ENCODE assay signal across 14 cellular contexts in genomic region chrX:86829786-86830185, GRCh38.
DNase-seq lines count a peak whose midpoint lies in the region; ATAC-seq, FAIRE-seq and TF ChIP-seq lines count a peak whose summit lies in the region.
"Had no signal": no experiment of that assay in that cellular context is flagged by ENCODE, and none has a peak within 500 bp of the region (broad histone marks: within the 10 kb centered on the region; RNA-seq: fewer than 3 reads in every experiment).

No MANE protein-coding gene starts in this region.

- no peak overlapping the region for H4K91ac ChIP-seq in H1 (replicated peaks; ENCODE audit: insufficient read length, low read length)

- no peaks in the 10 kb centered on the region for H3K27me3 Mint-ChIP-seq in mesothelial cell of epicardium (ENCODE audit: low read depth)
- H3K27me3 Mint-ChIP-seq: CD8-positive, alpha-beta memory T cell had no signal

- POLR2A ChIA-PET in H1 (lab: Charles Lee; ENCODE audit: partially characterized antibody) = no interaction called here

- H3K4me1 ChIP-seq in H1 (replicated peaks in 1 of 4; ENCODE audit: control insufficient read depth in 3 of 4, insufficient read depth in 4 of 4, low read length in 3 of 4) = no peaks in the 10 kb centered on the region
- H3K4me1 ChIP-seq: BLaER1 had no signal

- H3K9me3 ChIP-seq in H1 (ENCODE audit: insufficient read depth in 2 of 2, low read depth in 1 of 2, low read length in 1 of 2) = no peaks in the 10 kb centered on the region

- H3K4me1 Mint-ChIP-seq in mesothelial cell of epicardium = peaks cover 20% of the 10 kb centered on the region
- H3K4me1 Mint-ChIP-seq: CD8-positive, alpha-beta memory T cell had no signal

- TF ChIP-seq RAD21 in H1 (IDR thresholded peaks at IDR 0.05 in 1 of 2, conservative IDR thresholded peaks at IDR 0.05 in 1 of 2; ENCODE audit: low read depth in 2 of 2, low read length in 2 of 2) = no peak

- peaks cover 4% of the 10 kb centered on the region for H3K9me3 Mint-ChIP-seq in mesothelial cell of epicardium

- no peak overlapping the region for H4K8ac ChIP-seq in H1 (ENCODE audit: extremely low read depth, insufficient read depth, low read length)

- no peaks in the 10 kb centered on the region for H4K20me1 ChIP-seq in H1 (replicated peaks in 1 of 2; ENCODE audit: control insufficient read depth in 1 of 2, insufficient read depth in 2 of 2, low read length in 2 of 2)
- H4K20me1 ChIP-seq: BLaER1 had no signal

- CTCF ChIA-PET in H1 (lab: Charles Lee; ENCODE audit: partially characterized antibody) = no interaction called here

- H2AK5ac ChIP-seq in H1 (ENCODE audit: low read depth, low read length) = no peak overlapping the region

- H3K4me3 ChIP-seq in LNCaP clone FGC (ENCODE audit: low read depth, low read length) = 0 out of 2 replicates have a peak overlapping the region, but pooled peaks have one; percentile 2
- H3K4me3 ChIP-seq in H1 (ENCODE audit: extremely low read depth in 1 of 4, insufficient read depth in 2 of 4, low read depth in 3 of 4, low read length in 4 of 4) = no peak overlapping the region
- H3K4me3 ChIP-seq: BLaER1 had no signal

- no peaks in the 10 kb centered on the region for H3K23me2 ChIP-seq in H1 (ENCODE audit: low read depth, low read length)

- H3K23ac ChIP-seq in H1 (ENCODE audit: insufficient read length) = no peak overlapping the region

- H3K36me3 Mint-ChIP-seq in mesothelial cell of epicardium = peaks cover 2% of the 10 kb centered on the region
- H3K36me3 Mint-ChIP-seq: CD8-positive, alpha-beta memory T cell had no signal

- no peak overlapping the region for H2BK120ac ChIP-seq in H1 (replicated peaks; ENCODE audit: low read depth, low read length)

- no peaks in the 10 kb centered on the region for H3K79me1 ChIP-seq in H1 (ENCODE audit: low read depth, low read length)

- no peak overlapping the region for H3K18ac ChIP-seq in H1 (ENCODE audit: extremely low read depth, low read length)

- H3K36me3 ChIP-seq in H1 (ENCODE audit: control insufficient read depth in 2 of 4, insufficient read depth in 4 of 4, low read length in 3 of 4) = no peaks in the 10 kb centered on the region
- H3K36me3 ChIP-seq: BLaER1 had no signal

- H3K4me2 ChIP-seq in H1 (ENCODE audit: insufficient read depth in 1 of 2, low read depth in 2 of 2, low read length in 2 of 2) = no peak overlapping the region
- H3K4me2 ChIP-seq: BLaER1 had no signal

- H2BK12ac ChIP-seq in H1 (ENCODE audit: low read depth, low read length) = no peak overlapping the region

- H4K5ac ChIP-seq in H1 (ENCODE audit: insufficient read length, low read depth, low read length) = no peak overlapping the region

- no peaks in the 10 kb centered on the region for H3K79me2 ChIP-seq in H1 (ENCODE audit: control insufficient read depth in 1 of 2, insufficient read depth in 2 of 2, low read length in 2 of 2)

- H3K9ac ChIP-seq in H1 (replicated peaks in 1 of 4; ENCODE audit: extremely low read depth in 1 of 4, low read depth in 3 of 4, low read length in 3 of 4) = no peak overlapping the region
- H3K9ac ChIP-seq: BLaER1 had no signal

- no peak overlapping the region for H3K56ac ChIP-seq in H1 (replicated peaks; ENCODE audit: insufficient read length, low read depth, low read length)

- no peak overlapping the region for H2BK5ac ChIP-seq in H1 (ENCODE audit: low read depth, low read length)

- no peak for ATAC-seq in HG02970 (IDR thresholded peaks at IDR 0.05; ENCODE audit: low FRiP score, unreplicated experiment)
- ATAC-seq: HCT116 had no signal

- TF ChIP-seq CTCF in LNCaP clone FGC (IDR thresholded peaks at IDR 0.05; ENCODE audit: control insufficient read depth, extremely low read depth, insufficient read depth) (no peak), H1 (IDR thresholded peaks at IDR 0.05; ENCODE audit: control extremely low read depth in 1 of 3, insufficient read depth in 1 of 3, low read depth in 1 of 3, low read length in 3 of 3) (no peak), mesothelial cell of epicardium (IDR thresholded peaks at IDR 0.05; ENCODE audit: unreplicated experiment) (no peak)

- no peak for TF ChIP-seq EP300 in H1 (IDR thresholded peaks at IDR 0.05; ENCODE audit: borderline replicate concordance in 1 of 2, low read depth in 2 of 2, low read length in 2 of 2)

- H3K14ac ChIP-seq in H1 (ENCODE audit: insufficient read length) = no peak overlapping the region

- H3K4ac ChIP-seq in H1 (replicated peaks; ENCODE audit: insufficient read length, low read depth, low read length) = no peak overlapping the region

- H3K27me3 ChIP-seq in H1 (replicated peaks in 1 of 4; ENCODE audit: control insufficient read depth in 3 of 4, extremely low read depth in 1 of 4, insufficient read depth in 3 of 4, low read length in 3 of 4) = no peaks in the 10 kb centered on the region

- H3K4me3 Mint-ChIP-seq in mesothelial cell of epicardium = no peak overlapping the region
- H3K4me3 Mint-ChIP-seq: CD8-positive, alpha-beta memory T cell had no signal

- peak overlapping the region; percentile 1 for H3K27ac Mint-ChIP-seq in mesothelial cell of epicardium
- H3K27ac Mint-ChIP-seq: CD8-positive, alpha-beta memory T cell had no signal

- peak; percentile 36 for FAIRE-seq in H1 (lab: Jason Lieb, UNC)
- FAIRE-seq: H54 had no signal

- no peak overlapping the region for H2BK15ac ChIP-seq in H1 (ENCODE audit: low read length)

- no peak overlapping the region for H2BK20ac ChIP-seq in H1 (ENCODE audit: low read length)

- H2AFZ ChIP-seq in H1 (ENCODE audit: low read length) = no peak overlapping the region

- WGBS in H1 (ENCODE audit: extremely low coverage in 1 of 2, insufficient coverage in 1 of 2, insufficient read length in 1 of 2, insufficient replicate concordance in 2 of 2, low coverage in 1 of 2, low lambda C conversion rate in 2 of 2, missing lambda C conversion rate in 1 of 2), 2 experiments = 86% methylated on average over 2 of the region's 2 CpGs; no CpG with 5 or more reads in 1 of the 2 experiments

- H3K27ac ChIP-seq in H1 (ENCODE audit: low read depth, low read length) = no peak overlapping the region
- H3K27ac ChIP-seq: BLaER1 had no signal

- no peak for TF ChIP-seq POLR2A in H1 (IDR thresholded peaks at IDR 0.05; ENCODE audit: control extremely low read depth in 1 of 2, low read depth in 2 of 2, low read length in 2 of 2)

- no peak for DNase-seq in LNCaP clone FGC (ENCODE audit: low read depth)
- no peak for DNase-seq in H1 (ENCODE audit: low read depth in 1 of 2, low spot score in 2 of 2)
- DNase-seq in mesothelial cell of epicardium (ENCODE audit: low spot score in 2 of 2, unreplicated experiment in 2 of 2) = no peak
- DNase-seq in SHP77 treated with DMSO at 0.1 percent for 48 hours (lab: John Stamatoyannopoulos, UW) = no peak
- DNase-seq in OCI-M2 (lab: John Stamatoyannopoulos, UW; ENCODE audit: unreplicated experiment) = no peak
- DNase-seq: AML-193; CD8-positive, alpha-beta memory T cell; DMS53; GF-D8; IMR-90 had no signal

TF ChIP-seq in H1, 55 proteins besides CTCF, POLR2A, EP300 and RAD21:
- TF ChIP-seq JUN (IDR thresholded peaks at IDR 0.05; ENCODE audit: low read depth, low read length) (no peak), POU5F1 (IDR thresholded peaks at IDR 0.05; ENCODE audit: low read depth, low read length) (no peak), TAF7 (optimal IDR thresholded peaks at IDR 0.05; ENCODE audit: borderline replicate concordance, low read depth, low read length) (no peak), MAX (IDR thresholded peaks at IDR 0.05) (no peak), ZNF274 (IDR thresholded peaks at IDR 0.05; ENCODE audit: borderline replicate concordance, extremely low read depth, low read length) (no peak), GTF2F1 (IDR thresholded peaks at IDR 0.05; ENCODE audit: borderline replicate concordance, low read depth, low read length) (no peak), EGR1 (IDR thresholded peaks at IDR 0.05; ENCODE audit: borderline replicate concordance, low read depth, low read length) (no peak), CHD1 (IDR thresholded peaks at IDR 0.05; ENCODE audit: low read depth, low read length) (no peak), EZH2 (IDR thresholded peaks at IDR 0.05; ENCODE audit: low read depth, low read length, severe bottlenecking) (no peak)
